Comparison of ENCODE assay signal across 9 cellular contexts in the genomic region with DNA sequence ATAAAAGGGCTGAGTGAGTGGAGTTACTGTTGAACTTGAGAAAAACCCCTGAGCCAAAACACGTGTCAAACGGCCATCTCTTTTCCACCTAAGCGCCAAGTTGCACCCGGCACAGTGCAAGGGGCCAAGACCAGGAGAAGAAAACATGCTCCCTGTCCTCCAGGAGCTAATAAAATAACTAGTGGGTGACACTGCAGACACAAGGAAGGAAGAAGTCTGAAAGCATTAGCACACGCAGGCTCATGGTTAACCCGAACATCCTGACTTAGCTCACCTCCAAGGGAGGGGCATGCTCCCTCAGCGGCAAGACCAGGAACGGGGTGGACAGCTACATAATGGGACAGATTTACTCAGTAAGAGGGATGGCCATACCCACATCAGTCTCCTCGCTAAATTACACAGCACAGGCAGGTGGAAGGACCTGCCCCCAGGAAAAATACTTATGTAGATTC.
DNase-seq lines count a peak whose midpoint lies in the region; ATAC-seq and TF ChIP-seq lines count a peak whose summit lies in the region.
"Had no signal": no experiment of that assay in that cellular context is flagged by ENCODE, and none has a peak within 500 bp of the region (broad histone marks: within the 10 kb centered on the region; RNA-seq: fewer than 3 reads in every experiment).

No MANE protein-coding gene starts in this region.

- peak; percentile 26 for ATAC-seq in HG03460 (IDR thresholded peaks at IDR 0.05; ENCODE audit: unreplicated experiment)
- peak; percentile 14 for ATAC-seq in activated naive CD8-positive, alpha-beta T cell treated with anti-CD3 and anti-CD28 coated beads, Interleukin-2, amount 10 ng/mL, durations not matched to agents 7 days and 5 days (ENCODE audit: low read depth)

- TF ChIP-seq CTCF in Calu3 (IDR thresholded peaks at IDR 0.05; ENCODE audit: unreplicated experiment): no peak

- intact Hi-C loops in Calu3 (cut with micrococcal nuclease; ENCODE audit: unreplicated experiment): no loop called here

- H3K36me3 Mint-ChIP-seq in Calu3 (ENCODE audit: insufficient read depth, unreplicated experiment): peaks cover 5% of the 10 kb centered on the region
- peaks cover 34% of the 10 kb centered on the region for H3K36me3 Mint-ChIP-seq in activated naive CD8-positive, alpha-beta T cell treated with anti-CD3 and anti-CD28 coated beads, Interleukin-2, amount 10 ng/mL, durations not matched to agents 7 days and 5 days

- no peaks in the 10 kb centered on the region for H3K9me3 Mint-ChIP-seq in Calu3 (ENCODE audit: low read depth, unreplicated experiment)
- H3K9me3 Mint-ChIP-seq in activated naive CD8-positive, alpha-beta T cell treated with anti-CD3 and anti-CD28 coated beads, Interleukin-2, amount 10 ng/mL, durations not matched to agents 7 days and 5 days: no peaks in the 10 kb centered on the region

- BruUV-seq in Calu3 (replicated peaks; lab: Mats Ljungman, UMichigan): no TSS peak

- CTCF ChIA-PET in Calu3 (lab: Charles Lee): no interaction called here

- peak overlapping the region; percentile 27 for H3K4me3 Mint-ChIP-seq in Calu3 (ENCODE audit: low read depth, unreplicated experiment)
- peak overlapping the region; percentile 78 for H3K4me3 Mint-ChIP-seq in activated naive CD8-positive, alpha-beta T cell treated with anti-CD3 and anti-CD28 coated beads, Interleukin-2, amount 10 ng/mL, durations not matched to agents 7 days and 5 days

- POLR2A ChIA-PET in activated naive CD8-positive, alpha-beta T cell treated with anti-CD3 and anti-CD28 coated beads, Interleukin-2, amount 10 ng/mL, durations not matched to agents 7 days and 5 days (lab: Charles Lee): interaction anchor here (1.1 to 3.5 kb wide), 5 partner anchors 17 to 65 kb away, joined by 3 to 10 read pairs (median 4); a partner anchor contains a TSS

- no peaks in the 10 kb centered on the region for H3K27me3 Mint-ChIP-seq in Calu3 (ENCODE audit: unreplicated experiment)
- no peaks in the 10 kb centered on the region for H3K27me3 Mint-ChIP-seq in activated naive CD8-positive, alpha-beta T cell treated with anti-CD3 and anti-CD28 coated beads, Interleukin-2, amount 10 ng/mL, durations not matched to agents 7 days and 5 days

- peaks cover 45% of the 10 kb centered on the region for H3K4me1 Mint-ChIP-seq in Calu3 (ENCODE audit: low read depth, unreplicated experiment)
- H3K4me1 Mint-ChIP-seq in activated naive CD8-positive, alpha-beta T cell treated with anti-CD3 and anti-CD28 coated beads, Interleukin-2, amount 10 ng/mL, durations not matched to agents 7 days and 5 days: peaks cover 82% of the 10 kb centered on the region

- DNase-seq in Calu3: no peak
- DNase-seq in activated naive CD8-positive, alpha-beta T cell treated with anti-CD3 and anti-CD28 coated beads, Interleukin-2, amount 10 ng/mL, durations not matched to agents 7 days and 5 days: no peak
- DNase-seq in renal cortical epithelial cell (ENCODE audit: low read depth): peak; percentile 65
- no peak for DNase-seq in NCI-H1417 (lab: John Stamatoyannopoulos, UW)
- no peak for DNase-seq in ecto neural progenitor cell (ENCODE audit: low spot score)
- no peak for DNase-seq in NCI-H510A (lab: John Stamatoyannopoulos, UW)
- DNase-seq in NAMALWA (ENCODE audit: low spot score): no peak
- DNase-seq: NCI-H446 treated with DMSO at 0.1 percent for 48 hours had no signal

- peak overlapping the region; percentile 27 for H3K27ac Mint-ChIP-seq in Calu3 (ENCODE audit: unreplicated experiment)
- H3K27ac Mint-ChIP-seq in activated naive CD8-positive, alpha-beta T cell treated with anti-CD3 and anti-CD28 coated beads, Interleukin-2, amount 10 ng/mL, durations not matched to agents 7 days and 5 days: peak overlapping the region; percentile 93
